Comparison of ENCODE assay signal across 8 cellular contexts in the genomic region with DNA sequence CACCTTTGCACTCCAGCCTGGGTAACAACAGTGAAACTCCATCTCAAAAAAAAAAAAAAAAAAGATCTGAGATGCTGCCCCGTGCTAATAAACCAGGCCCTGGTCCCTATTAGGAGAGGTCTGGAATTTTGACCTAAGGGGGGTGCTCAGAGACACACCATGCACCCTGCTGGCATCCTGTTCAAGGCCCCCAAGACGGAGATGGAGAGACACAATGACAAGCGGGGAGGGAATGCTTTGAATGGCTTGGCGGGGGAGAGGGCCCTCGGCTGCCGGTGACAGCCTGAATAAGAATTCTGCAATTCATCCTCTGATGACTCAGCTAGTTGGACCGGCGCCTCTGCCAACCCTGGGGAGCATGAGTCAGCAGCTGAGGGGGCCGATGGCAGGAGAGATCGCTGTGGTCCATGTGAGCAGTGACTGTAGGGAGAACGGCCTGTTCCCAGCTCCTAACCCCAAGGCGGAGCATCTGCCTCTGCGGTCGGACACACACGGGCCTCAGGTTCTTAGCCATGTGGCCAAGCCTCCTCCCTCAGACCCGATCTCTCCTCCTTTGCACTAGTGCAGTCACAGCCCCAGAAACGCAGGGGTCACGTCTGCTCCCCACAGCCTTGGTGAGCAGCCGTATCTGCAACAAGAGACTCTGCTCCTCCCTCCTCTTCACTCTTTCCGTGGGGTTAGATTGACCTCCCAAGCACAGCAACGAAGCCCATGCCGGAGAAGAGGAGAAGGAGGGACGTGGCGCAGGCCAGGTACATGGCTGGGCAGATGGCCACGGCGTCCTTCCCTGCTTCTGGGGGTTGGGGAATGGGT. TPM values are rescaled to one million over a fixed set of nuclear protein-coding genes. Genes with fewer than 3 reads are reported as not detected.
DNase-seq lines count a peak whose midpoint lies in the region; FAIRE-seq lines count a peak whose summit lies in the region.

No MANE protein-coding gene starts in this region.

- DNase-seq in COLO829 (ENCODE audit: low spot score) (peak; percentile 96), LHCN-M2 (ENCODE audit: low read depth) (peak; percentile 100), cerebellum (ENCODE audit: low spot score) (peak; percentile 69), kidney glomerular epithelial cell (lab: John Stamatoyannopoulos, UW) (peak; percentile 96), cortex of kidney (lab: John Stamatoyannopoulos, UW) (no peak), NCI-H128 (lab: John Stamatoyannopoulos, UW; ENCODE audit: unreplicated experiment) (no peak)
- DNase-seq in stimulated activated CD4-positive, alpha-beta T cell treated with anti-CD3 and anti-CD28 coated beads, Interleukin-1b, Interleukin-23, amount 100 ng/mL, for 24 hours (ENCODE audit: low read depth in 4 of 4, low spot score in 1 of 4), result peak in 3 of 4 experiments; percentile 30 to 56 (median 42)

- peak; percentile 23 for FAIRE-seq in TTC549 (lab: Jason Lieb, UNC)

RNA-seq across cellular contexts. Expression of gene TRIM56, which starts 14.9 kb away (rescaled TPM):
- total RNA-seq in LHCN-M2 (2014; rRNA removed) (14.5 and 16.2 TPM in 2 replicates), cerebellum (3.0 TPM)
- polyA plus RNA-seq in LHCN-M2 (2012), result 15.9 TPM

RNA-seq across cellular contexts. Expression of gene SERPINE1, which starts 26.7 kb away (rescaled TPM):
- 1,980 and 3,258 TPM in 2 replicates for total RNA-seq in LHCN-M2 (2014; rRNA removed)
- polyA plus RNA-seq in LHCN-M2 (2012), result 2,374 TPM
- total RNA-seq in cerebellum, result 0.27 TPM

RNA-seq across cellular contexts. Expression of gene AP1S1, which starts 54.1 kb away (rescaled TPM):
- total RNA-seq in LHCN-M2 (2014; rRNA removed) (286 and 412 TPM in 2 replicates), cerebellum (61.0 TPM)
- 339 TPM for polyA plus RNA-seq in LHCN-M2 (2012)

Comparison
In these comparisons a context has a peak if more than half of its experiments do, and no peak if none do; other contexts are left out.
1. DNase-seq: peak in COLO829 (single experiment), LHCN-M2 (single experiment), cerebellum (single experiment), kidney glomerular epithelial cell (single experiment) and stimulated activated CD4-positive, alpha-beta T cell treated with anti-CD3 and anti-CD28 coated beads, Interleukin-1b, Interleukin-23, amount 100 ng/mL, for 24 hours (3 of 4); none in cortex of kidney (single experiment) and NCI-H128 (single experiment).
2. RNA of gene SERPINE1, which starts 26.7 kb away (total RNA-seq): 1,980 to 3,258 TPM in LHCN-M2; 0.27 TPM in cerebellum (single experiment); every median in the first group is over 1,000 times any median in the second.